8 cellular contexts compared by ENCODE assay signal in genomic region chr13:41960700-41961697, GRCh38. TPM values are rescaled to one million over a fixed set of nuclear protein-coding genes. Genes with fewer than 3 reads are reported as not detected.
DNase-seq lines count a peak whose midpoint lies in the region; ATAC-seq, FAIRE-seq and TF ChIP-seq lines count a peak whose summit lies in the region.

TSS of gene VWA8 (minus strand) at chr13:41961109. CDS start at chr13:41961015, 94 bp downstream.

- TF ChIP-seq POLR2A in HepG2 (IDR thresholded peaks at IDR 0.05; ENCODE audit: insufficient read depth in 1 of 2, low read depth in 2 of 2, low read length in 2 of 2): peak; percentile 85 to 88

- no peaks in the 10 kb centered on the region for H3K9me3 ChIP-seq in HepG2 (ENCODE audit: low read length)

- no TSS peak for BruUV-seq in HepG2 (replicated peaks; lab: Mats Ljungman, UMichigan)

- peak within 1 kb of the TSS; percentile 100 for H2AFZ ChIP-seq in HepG2 (ENCODE audit: low read length)

- WGBS in HepG2 (ENCODE audit: low lambda C conversion rate): 1% methylated on average over 16 of the region's 84 CpGs

- H3K79me2 ChIP-seq in HepG2 (ENCODE audit: insufficient read depth, low read length): peaks cover 40% of the 10 kb centered on the region

- H3K9ac ChIP-seq in HepG2 (ENCODE audit: insufficient read depth, low read depth, low read length): peak within 1 kb of the TSS; percentile 89

- H3K4me1 ChIP-seq in HepG2 (ENCODE audit: insufficient read depth, low read length): peaks cover 48% of the 10 kb centered on the region

- H3K4me2 ChIP-seq in HepG2 (ENCODE audit: low read depth, low read length): peak within 1 kb of the TSS; percentile 82

- POLR2A ChIA-PET in HepG2 (lab: Yijun Ruan, JAX): interaction anchor here (1.0 to 1.8 kb wide), 4 partner anchors 12 to 54 kb away, joined by 3 to 8 read pairs (median 6); no protein-coding TSS in a partner anchor

- H3K36me3 ChIP-seq in HepG2 (replicated peaks in 1 of 2; ENCODE audit: control insufficient read depth in 1 of 2, insufficient read depth in 2 of 2, low read length in 2 of 2): no peaks in the 10 kb centered on the region

- no peak for TF ChIP-seq CTCF in AG09319 (IDR thresholded peaks at IDR 0.05; ENCODE audit: low read depth, low read length)
- no peak for TF ChIP-seq CTCF in HepG2 (CRISPR knock-in tag; IDR thresholded peaks at IDR 0.05)

- in situ Hi-C loops in HepG2 (cut with HindIII; ENCODE audit: extremely low pct_ligation_motif_present, low pct_unique_long_range_greater_than_20kb): no loop called here

- CTCF ChIA-PET in HepG2 (lab: Yijun Ruan, JAX; ENCODE audit: low intra/inter-chr PET ratio, low total read pairs): no interaction called here

- TF ChIP-seq RAD21 in HepG2 (CRISPR knock-in tag; IDR thresholded peaks at IDR 0.05): no peak

- TF ChIP-seq EP300 in HepG2 (IDR thresholded peaks at IDR 0.05; ENCODE audit: low read depth in 2 of 2, low read length in 2 of 2) (no peak), HepG2 (CRISPR knock-in tag; IDR thresholded peaks at IDR 0.05; ENCODE audit: borderline replicate concordance) (peak; percentile 15; the same call in 1 of the 2 replicates)

- peak; percentile 40 for FAIRE-seq in HepG2 (lab: Jason Lieb, UNC)

- DNase-seq in AG09319 (ENCODE audit: extremely low read depth, low read depth) (peak; percentile 43), NCI-H526 treated with DMSO at 0.1 percent for 48 hours (lab: John Stamatoyannopoulos, UW) (peak; percentile 79), dermis microvascular lymphatic vessel endothelial cell (ENCODE audit: low read depth in 2 of 2) (peak; percentile 34 to 72), HepG2 (ENCODE audit: low spot score) (peak; percentile 59)
- DNase-seq in activated CD4-positive, alpha-beta T cell treated with anti-CD3 and anti-CD28 coated beads, Interleukin-2, amount 50 U/mL, for 24 hours (ENCODE audit: low read depth in 1 of 2, low spot score in 1 of 2): peak; percentile 77 to 78
- DNase-seq in stimulated activated CD4-positive, alpha-beta T cell treated with anti-CD3 and anti-CD28 coated beads, Interleukin-4, amount 100 ng/mL, for 1 hour: peak; percentile 87

- ATAC-seq in GM18909 (IDR thresholded peaks at IDR 0.05; ENCODE audit: poor library complexity, unreplicated experiment): peak; percentile 88
- peak; percentile 86 for ATAC-seq in HG03159 (IDR thresholded peaks at IDR 0.05; ENCODE audit: unreplicated experiment)
- ATAC-seq in HepG2: peak; percentile 96

- peak within 1 kb of the TSS; percentile 81 for H3K27ac ChIP-seq in HepG2 (ENCODE audit: extremely low read length, insufficient read depth, low read length)

- peak within 1 kb of the TSS; percentile 78 to 96 (median 88) for H3K4me3 ChIP-seq in HepG2 (replicated peaks in 1 of 3; ENCODE audit: insufficient read depth in 1 of 3, low read depth in 2 of 3, low read length in 3 of 3)

- intact Hi-C loops in HepG2 (cut with micrococcal nuclease; ENCODE audit: unreplicated experiment): loop anchor here (2.0 kb wide), 1 partner anchor 80 kb away; no protein-coding TSS in a partner anchor

- peaks cover 5% of the 10 kb centered on the region; the same call in 1 of the 2 replicates for H4K20me1 ChIP-seq in HepG2 (ENCODE audit: insufficient read depth, low read length)

- H3K27me3 ChIP-seq in HepG2 (ENCODE audit: control insufficient read depth in 1 of 2, insufficient read depth in 2 of 2, low read length in 2 of 2): peaks cover 0 to 3% of the 10 kb centered on the region in 2 experiments; a peak in 1 of 5 replicates

TF ChIP-seq in HepG2, 621 proteins besides CTCF, POLR2A, EP300 and RAD21 (continues in another document):
- TF ChIP-seq ZNF644 (CRISPR knock-in tag; IDR thresholded peaks at IDR 0.05; ENCODE audit: low read depth) (0 out of 2 replicates have a peak, but pooled peaks have one; percentile 7), IKZF1 (IDR thresholded peaks at IDR 0.05) (no peak), ZNF512 (CRISPR knock-in tag; IDR thresholded peaks at IDR 0.05) (no peak), ZC3H4 (CRISPR knock-in tag; IDR thresholded peaks at IDR 0.05; ENCODE audit: borderline replicate concordance) (no peak; the same call in 1 of the 2 replicates), ZFP36L1 (CRISPR knock-in tag; IDR thresholded peaks at IDR 0.05) (no peak), DR1 (CRISPR knock-in tag; IDR thresholded peaks at IDR 0.05) (no peak), ZNF224 (CRISPR knock-in tag; IDR thresholded peaks at IDR 0.05) (no peak), ZNF263 (CRISPR knock-in tag; IDR thresholded peaks at IDR 0.05) (0 out of 2 replicates have a peak, but pooled peaks have one; percentile 24), U2AF1 (optimal IDR thresholded peaks at IDR 0.05; ENCODE audit: low read depth, low read length) (no peak), NR2F6 (IDR thresholded peaks at IDR 0.05) (no peak), NR2F6 (CRISPR knock-in tag; IDR thresholded peaks at IDR 0.05) (peak; percentile 28; the same call in 1 of the 2 replicates), ZFYVE20 (CRISPR knock-in tag; IDR thresholded peaks at IDR 0.05; ENCODE audit: borderline replicate concordance, low read depth) (no peak), AGO1 (IDR thresholded peaks at IDR 0.05; ENCODE audit: low read depth, low read length, poor library complexity, severe bottlenecking) (no peak), ZNF274 (CRISPR knock-in tag; IDR thresholded peaks at IDR 0.05) (peak; percentile 45; the same call in 1 of the 2 replicates), KDM6A (CRISPR knock-in tag; IDR thresholded peaks at IDR 0.05; ENCODE audit: low read depth) (no peak), HCFC1 (IDR thresholded peaks at IDR 0.05; ENCODE audit: low read depth, low read length) (no peak; the same call in 1 of the 2 replicates), ZNF639 (CRISPR knock-in tag; conservative IDR thresholded peaks at IDR 0.05) (peak; percentile 84), RBM22 (optimal IDR thresholded peaks at IDR 0.05; ENCODE audit: low read length) (no peak), TERF1 (CRISPR knock-in tag; IDR thresholded peaks at IDR 0.05) (peak; percentile 84), SNAPC2 (CRISPR knock-in tag; IDR thresholded peaks at IDR 0.05) (peak; percentile 89; the same call in 1 of the 2 replicates)

RNA-seq across cellular contexts. Expression of gene VWA8, which starts in this region (rescaled TPM):
- 6.2 and 6.8 TPM in 2 replicates for total RNA-seq in dermis microvascular lymphatic vessel endothelial cell
- 16.0 and 17.3 TPM in 2 replicates for total RNA-seq in HepG2 (2016; rRNA removed; fragmentation: Illumina TruSeq; extraction: Trizol)
- total RNA-seq in HepG2 (2016; cell fraction: cytosol; rRNA removed; fragmentation: Illumina TruSeq; extraction: Trizol; ENCODE audit: low read depth): 29.5 and 36.0 TPM in 2 replicates
- total RNA-seq in HepG2 (2016; cell fraction: insoluble cytoplasmic fraction; rRNA removed; fragmentation: Illumina TruSeq; extraction: Trizol): 14.3 and 15.4 TPM in 2 replicates
- total RNA-seq in HepG2 (2016; cell fraction: membrane; rRNA removed; fragmentation: Illumina TruSeq; extraction: Trizol): 8.3 and 9.1 TPM in 2 replicates
- 37.4 and 38.1 TPM in 2 replicates for total RNA-seq in HepG2 (2016; cell fraction: nucleus; rRNA removed; fragmentation: Illumina TruSeq; extraction: Trizol)
- polyA plus RNA-seq in HepG2 (2011; rRNA removed): 7.4 and 9.1 TPM in 2 replicates
- 4.4 and 6.1 TPM in 2 replicates for polyA plus RNA-seq in HepG2 (2011; cell fraction: cytosol; rRNA removed)
- polyA plus RNA-seq in HepG2 (2011; cell fraction: nucleus; rRNA removed): 8.4 and 9.0 TPM in 2 replicates
- 9.2 and 9.8 TPM in 2 replicates for polyA plus RNA-seq in HepG2 (2012)
- 0.53 and 0.77 TPM in 2 replicates for polyA plus RNA-seq in HepG2 (2016; cell fraction: cytosol; fragmentation: Illumina TruSeq; extraction: Trizol; ENCODE audit: low read depth)
- 11.1 and 11.5 TPM in 2 replicates for polyA plus RNA-seq in HepG2 (2016; cell fraction: insoluble cytoplasmic fraction; fragmentation: Illumina TruSeq; extraction: Trizol; ENCODE audit: low read depth)
- polyA plus RNA-seq in HepG2 (2016; cell fraction: membrane; fragmentation: Illumina TruSeq; extraction: Trizol; ENCODE audit: low read depth): 1.3 and 1.6 TPM in 2 replicates
- 12.4 and 14.5 TPM in 2 replicates for polyA plus RNA-seq in HepG2 (2016; cell fraction: nucleus; fragmentation: Illumina TruSeq; extraction: Trizol; ENCODE audit: insufficient read depth, low read depth)
- polyA minus RNA-seq in HepG2 (2011; rRNA and poly(A)+ RNA removed; ENCODE audit: low replicate concordance): 16.6 and 20.1 TPM in 2 replicates
- polyA minus RNA-seq in HepG2 (2011; cell fraction: cytosol; rRNA and poly(A)+ RNA removed): 13.1 and 13.9 TPM in 2 replicates
- polyA minus RNA-seq in HepG2 (2011; cell fraction: nucleus; rRNA and poly(A)+ RNA removed): 80.6 and 100 TPM in 2 replicates

Comparison
In these comparisons a context has a peak if more than half of its experiments do, and no peak if none do; other contexts are left out.
1. Peak in every context shown above with its lines: DNase-seq, ATAC-seq, H3K4me3 ChIP-seq and H3K27ac ChIP-seq.